ENCODE assay signal across 1 cellular context in the genomic region with DNA sequence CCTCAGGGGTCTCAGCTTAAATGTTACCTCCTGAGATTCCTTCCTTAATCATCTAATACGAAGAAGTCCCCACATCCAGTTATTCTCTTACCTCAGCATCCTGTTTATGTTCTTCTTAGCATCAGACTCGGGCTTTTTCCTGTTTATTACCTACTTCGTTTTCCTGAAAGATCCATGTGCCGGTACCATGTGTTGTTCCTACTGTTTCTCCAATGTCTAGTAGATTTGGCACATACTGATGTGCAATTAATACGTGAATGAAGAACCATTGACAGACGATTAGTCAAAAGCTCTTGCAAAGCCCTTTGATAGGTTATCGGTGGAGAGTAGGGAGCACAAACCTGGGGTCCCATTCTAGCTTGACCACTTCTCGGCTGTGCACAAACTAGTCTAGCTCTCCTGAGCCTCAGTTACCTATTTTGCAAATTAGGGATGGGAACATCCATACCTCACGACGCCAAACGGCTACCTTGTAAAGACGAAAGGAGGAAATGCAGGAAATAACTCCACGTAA.
TF ChIP-seq lines count a peak whose summit lies in the region.

No MANE protein-coding gene starts in this region.

TF ChIP-seq in K562, 482 proteins besides CTCF, POLR2A, EP300 and RAD21 (continued from another document and continues in another):
- TF ChIP-seq MYC (IDR thresholded peaks at IDR 0.05; ENCODE audit: low read depth, low read length) (no peak), MYC (CRISPR knock-in tag; IDR thresholded peaks at IDR 0.05; ENCODE audit: borderline replicate concordance, low read depth) (no peak), FOXK2 (conservative IDR thresholded peaks at IDR 0.05 in 1 of 2, IDR thresholded peaks at IDR 0.05 in 1 of 2; ENCODE audit: low read depth in 2 of 2) (peak in 1 of 2 experiments; percentile 21; a peak in 1 of 4 replicates), ARHGAP35 (IDR thresholded peaks at IDR 0.05; ENCODE audit: partially characterized antibody) (no peak), NFE2L1 (tag; IDR thresholded peaks at IDR 0.05; ENCODE audit: borderline replicate concordance, low read depth) (no peak), FOSL1 (tag; conservative IDR thresholded peaks at IDR 0.05) (peak; percentile 37; the same call in 1 of the 2 replicates), HDAC1 (IDR thresholded peaks at IDR 0.05) (0 out of 4 replicates have a peak, but pooled peaks of 1 of the 2 experiments have one; percentile 5), BRD4 (IDR thresholded peaks at IDR 0.05) (no peak), MECOM (CRISPR knock-in tag; IDR thresholded peaks at IDR 0.05) (no peak), NEUROD1 (IDR thresholded peaks at IDR 0.05; ENCODE audit: borderline replicate concordance, low read depth, low read length, partially characterized antibody) (no peak), TRIM24 (IDR thresholded peaks at IDR 0.05) (0 out of 4 replicates have a peak, but pooled peaks of 1 of the 2 experiments have one; percentile 2), ETV5 (CRISPR knock-in tag; IDR thresholded peaks at IDR 0.05; ENCODE audit: low read depth) (0 out of 2 replicates have a peak, but pooled peaks have one; percentile 4), KAT7 (CRISPR knock-in tag; IDR thresholded peaks at IDR 0.05; ENCODE audit: borderline replicate concordance) (no peak), MCM7 (IDR thresholded peaks at IDR 0.05) (no peak), ZBTB17 (CRISPR knock-in tag; IDR thresholded peaks at IDR 0.05) (no peak), PTTG1 (tag; IDR thresholded peaks at IDR 0.05; ENCODE audit: low read depth) (no peak), EGR1 (conservative IDR thresholded peaks at IDR 0.05) (no peak), RFX1 (IDR thresholded peaks at IDR 0.05) (no peak), DPF2 (IDR thresholded peaks at IDR 0.05) (0 out of 2 replicates have a peak, but pooled peaks have one; percentile 46), SRSF3 (IDR thresholded peaks at IDR 0.05; ENCODE audit: insufficient read depth, low read length) (no peak), NR4A1 (CRISPR knock-in tag; IDR thresholded peaks at IDR 0.05) (no peak), NR4A1 (tag; IDR thresholded peaks at IDR 0.05) (no peak), ZNF24 (IDR thresholded peaks at IDR 0.05) (no peak)
- TF ChIP-seq, protein P1, sequence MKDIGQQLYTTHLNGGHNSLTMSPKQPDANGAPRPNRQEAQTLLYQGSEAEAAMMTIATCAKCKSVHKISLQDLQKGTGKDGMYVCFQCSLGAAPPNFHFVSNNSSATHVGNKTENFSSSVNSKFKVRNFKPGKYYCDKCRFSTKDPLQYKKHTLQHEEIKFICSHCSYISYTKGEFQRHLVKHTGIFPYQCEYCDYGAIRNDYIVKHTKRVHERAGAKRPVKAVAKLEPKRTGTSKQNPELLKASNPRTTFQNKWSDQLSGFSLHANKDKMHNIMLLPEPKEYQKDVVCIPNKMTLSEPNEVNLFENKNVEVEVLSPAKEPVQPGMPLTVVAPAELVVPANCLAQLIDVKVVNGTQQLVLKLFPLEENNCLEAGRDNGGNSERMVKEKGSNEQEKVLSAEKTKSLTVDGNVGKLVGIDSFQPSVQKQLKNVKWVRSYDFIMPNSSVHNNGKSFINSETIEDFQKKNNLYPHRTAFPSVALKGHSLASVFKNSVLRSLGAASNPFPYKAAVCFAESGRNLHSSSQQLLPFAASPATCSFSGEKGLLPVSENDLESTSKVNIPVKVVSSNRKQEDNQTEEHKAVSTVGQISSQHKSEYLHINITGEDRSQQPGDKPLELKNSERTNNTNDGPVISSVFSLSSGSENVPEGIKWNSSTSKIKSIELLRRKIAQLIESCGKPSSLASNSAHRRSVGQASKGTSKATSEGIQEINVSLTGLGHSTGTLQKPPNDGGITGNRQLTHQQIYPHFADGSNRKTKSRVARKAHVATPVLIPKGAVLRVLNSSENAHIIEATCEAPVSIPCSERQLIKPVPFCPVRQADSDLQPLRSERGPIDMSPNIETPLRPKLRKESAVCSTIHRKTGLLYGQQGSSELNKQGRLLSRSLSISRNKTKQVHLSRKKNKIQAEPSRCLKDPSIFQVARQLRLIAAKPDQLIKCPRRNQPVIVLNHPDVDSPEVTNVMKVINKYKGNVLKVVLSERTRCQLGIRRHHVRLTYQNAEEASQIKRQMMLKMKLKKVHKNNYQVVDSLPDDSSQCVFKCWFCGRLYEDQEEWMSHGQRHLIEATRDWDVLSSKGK (CRISPR knock-in tag; IDR thresholded peaks at IDR 0.05) = no peak
- TF ChIP-seq, protein P2, sequence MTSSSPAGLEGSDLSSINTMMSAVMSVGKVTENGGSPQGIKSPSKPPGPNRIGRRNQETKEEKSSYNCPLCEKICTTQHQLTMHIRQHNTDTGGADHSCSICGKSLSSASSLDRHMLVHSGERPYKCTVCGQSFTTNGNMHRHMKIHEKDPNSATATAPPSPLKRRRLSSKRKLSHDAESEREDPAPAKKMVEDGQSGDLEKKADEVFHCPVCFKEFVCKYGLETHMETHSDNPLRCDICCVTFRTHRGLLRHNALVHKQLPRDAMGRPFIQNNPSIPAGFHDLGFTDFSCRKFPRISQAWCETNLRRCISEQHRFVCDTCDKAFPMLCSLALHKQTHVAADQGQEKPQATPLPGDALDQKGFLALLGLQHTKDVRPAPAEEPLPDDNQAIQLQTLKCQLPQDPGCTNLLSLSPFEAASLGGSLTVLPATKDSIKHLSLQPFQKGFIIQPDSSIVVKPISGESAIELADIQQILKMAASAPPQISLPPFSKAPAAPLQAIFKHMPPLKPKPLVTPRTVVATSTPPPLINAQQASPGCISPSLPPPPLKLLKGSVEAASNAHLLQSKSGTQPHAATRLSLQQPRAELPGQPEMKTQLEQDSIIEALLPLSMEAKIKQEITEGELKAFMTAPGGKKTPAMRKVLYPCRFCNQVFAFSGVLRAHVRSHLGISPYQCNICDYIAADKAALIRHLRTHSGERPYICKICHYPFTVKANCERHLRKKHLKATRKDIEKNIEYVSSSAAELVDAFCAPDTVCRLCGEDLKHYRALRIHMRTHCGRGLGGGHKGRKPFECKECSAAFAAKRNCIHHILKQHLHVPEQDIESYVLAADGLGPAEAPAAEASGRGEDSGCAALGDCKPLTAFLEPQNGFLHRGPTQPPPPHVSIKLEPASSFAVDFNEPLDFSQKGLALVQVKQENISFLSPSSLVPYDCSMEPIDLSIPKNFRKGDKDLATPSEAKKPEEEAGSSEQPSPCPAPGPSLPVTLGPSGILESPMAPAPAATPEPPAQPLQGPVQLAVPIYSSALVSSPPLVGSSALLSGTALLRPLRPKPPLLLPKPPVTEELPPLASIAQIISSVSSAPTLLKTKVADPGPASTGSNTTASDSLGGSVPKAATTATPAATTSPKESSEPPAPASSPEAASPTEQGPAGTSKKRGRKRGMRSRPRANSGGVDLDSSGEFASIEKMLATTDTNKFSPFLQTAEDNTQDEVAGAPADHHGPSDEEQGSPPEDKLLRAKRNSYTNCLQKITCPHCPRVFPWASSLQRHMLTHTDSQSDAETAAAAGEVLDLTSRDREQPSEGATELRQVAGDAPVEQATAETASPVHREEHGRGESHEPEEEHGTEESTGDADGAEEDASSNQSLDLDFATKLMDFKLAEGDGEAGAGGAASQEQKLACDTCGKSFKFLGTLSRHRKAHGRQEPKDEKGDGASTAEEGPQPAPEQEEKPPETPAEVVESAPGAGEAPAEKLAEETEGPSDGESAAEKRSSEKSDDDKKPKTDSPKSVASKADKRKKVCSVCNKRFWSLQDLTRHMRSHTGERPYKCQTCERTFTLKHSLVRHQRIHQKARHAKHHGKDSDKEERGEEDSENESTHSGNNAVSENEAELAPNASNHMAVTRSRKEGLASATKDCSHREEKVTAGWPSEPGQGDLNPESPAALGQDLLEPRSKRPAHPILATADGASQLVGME (CRISPR knock-in tag; IDR thresholded peaks at IDR 0.05) = no peak
- TF ChIP-seq, protein P3, sequence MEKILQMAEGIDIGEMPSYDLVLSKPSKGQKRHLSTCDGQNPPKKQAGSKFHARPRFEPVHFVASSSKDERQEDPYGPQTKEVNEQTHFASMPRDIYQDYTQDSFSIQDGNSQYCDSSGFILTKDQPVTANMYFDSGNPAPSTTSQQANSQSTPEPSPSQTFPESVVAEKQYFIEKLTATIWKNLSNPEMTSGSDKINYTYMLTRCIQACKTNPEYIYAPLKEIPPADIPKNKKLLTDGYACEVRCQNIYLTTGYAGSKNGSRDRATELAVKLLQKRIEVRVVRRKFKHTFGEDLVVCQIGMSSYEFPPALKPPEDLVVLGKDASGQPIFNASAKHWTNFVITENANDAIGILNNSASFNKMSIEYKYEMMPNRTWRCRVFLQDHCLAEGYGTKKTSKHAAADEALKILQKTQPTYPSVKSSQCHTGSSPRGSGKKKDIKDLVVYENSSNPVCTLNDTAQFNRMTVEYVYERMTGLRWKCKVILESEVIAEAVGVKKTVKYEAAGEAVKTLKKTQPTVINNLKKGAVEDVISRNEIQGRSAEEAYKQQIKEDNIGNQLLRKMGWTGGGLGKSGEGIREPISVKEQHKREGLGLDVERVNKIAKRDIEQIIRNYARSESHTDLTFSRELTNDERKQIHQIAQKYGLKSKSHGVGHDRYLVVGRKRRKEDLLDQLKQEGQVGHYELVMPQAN (IDR thresholded peaks at IDR 0.05; ENCODE audit: borderline replicate concordance) = peak; percentile 7; the same call in 1 of the 2 replicates
- TF ChIP-seq, protein P4, sequence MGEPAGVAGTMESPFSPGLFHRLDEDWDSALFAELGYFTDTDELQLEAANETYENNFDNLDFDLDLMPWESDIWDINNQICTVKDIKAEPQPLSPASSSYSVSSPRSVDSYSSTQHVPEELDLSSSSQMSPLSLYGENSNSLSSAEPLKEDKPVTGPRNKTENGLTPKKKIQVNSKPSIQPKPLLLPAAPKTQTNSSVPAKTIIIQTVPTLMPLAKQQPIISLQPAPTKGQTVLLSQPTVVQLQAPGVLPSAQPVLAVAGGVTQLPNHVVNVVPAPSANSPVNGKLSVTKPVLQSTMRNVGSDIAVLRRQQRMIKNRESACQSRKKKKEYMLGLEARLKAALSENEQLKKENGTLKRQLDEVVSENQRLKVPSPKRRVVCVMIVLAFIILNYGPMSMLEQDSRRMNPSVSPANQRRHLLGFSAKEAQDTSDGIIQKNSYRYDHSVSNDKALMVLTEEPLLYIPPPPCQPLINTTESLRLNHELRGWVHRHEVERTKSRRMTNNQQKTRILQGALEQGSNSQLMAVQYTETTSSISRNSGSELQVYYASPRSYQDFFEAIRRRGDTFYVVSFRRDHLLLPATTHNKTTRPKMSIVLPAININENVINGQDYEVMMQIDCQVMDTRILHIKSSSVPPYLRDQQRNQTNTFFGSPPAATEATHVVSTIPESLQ (CRISPR knock-in tag; IDR thresholded peaks at IDR 0.05) = 0 out of 2 replicates have a peak, but pooled peaks have one; percentile 17
- TF ChIP-seq, protein P5, sequence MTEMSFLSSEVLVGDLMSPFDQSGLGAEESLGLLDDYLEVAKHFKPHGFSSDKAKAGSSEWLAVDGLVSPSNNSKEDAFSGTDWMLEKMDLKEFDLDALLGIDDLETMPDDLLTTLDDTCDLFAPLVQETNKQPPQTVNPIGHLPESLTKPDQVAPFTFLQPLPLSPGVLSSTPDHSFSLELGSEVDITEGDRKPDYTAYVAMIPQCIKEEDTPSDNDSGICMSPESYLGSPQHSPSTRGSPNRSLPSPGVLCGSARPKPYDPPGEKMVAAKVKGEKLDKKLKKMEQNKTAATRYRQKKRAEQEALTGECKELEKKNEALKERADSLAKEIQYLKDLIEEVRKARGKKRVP (CRISPR knock-in tag; IDR thresholded peaks at IDR 0.05) = no peak
- TF ChIP-seq, protein P6, sequence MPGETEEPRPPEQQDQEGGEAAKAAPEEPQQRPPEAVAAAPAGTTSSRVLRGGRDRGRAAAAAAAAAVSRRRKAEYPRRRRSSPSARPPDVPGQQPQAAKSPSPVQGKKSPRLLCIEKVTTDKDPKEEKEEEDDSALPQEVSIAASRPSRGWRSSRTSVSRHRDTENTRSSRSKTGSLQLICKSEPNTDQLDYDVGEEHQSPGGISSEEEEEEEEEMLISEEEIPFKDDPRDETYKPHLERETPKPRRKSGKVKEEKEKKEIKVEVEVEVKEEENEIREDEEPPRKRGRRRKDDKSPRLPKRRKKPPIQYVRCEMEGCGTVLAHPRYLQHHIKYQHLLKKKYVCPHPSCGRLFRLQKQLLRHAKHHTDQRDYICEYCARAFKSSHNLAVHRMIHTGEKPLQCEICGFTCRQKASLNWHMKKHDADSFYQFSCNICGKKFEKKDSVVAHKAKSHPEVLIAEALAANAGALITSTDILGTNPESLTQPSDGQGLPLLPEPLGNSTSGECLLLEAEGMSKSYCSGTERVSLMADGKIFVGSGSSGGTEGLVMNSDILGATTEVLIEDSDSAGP (CRISPR knock-in tag; IDR thresholded peaks at IDR 0.05) = no peak
- TF ChIP-seq, protein P7, sequence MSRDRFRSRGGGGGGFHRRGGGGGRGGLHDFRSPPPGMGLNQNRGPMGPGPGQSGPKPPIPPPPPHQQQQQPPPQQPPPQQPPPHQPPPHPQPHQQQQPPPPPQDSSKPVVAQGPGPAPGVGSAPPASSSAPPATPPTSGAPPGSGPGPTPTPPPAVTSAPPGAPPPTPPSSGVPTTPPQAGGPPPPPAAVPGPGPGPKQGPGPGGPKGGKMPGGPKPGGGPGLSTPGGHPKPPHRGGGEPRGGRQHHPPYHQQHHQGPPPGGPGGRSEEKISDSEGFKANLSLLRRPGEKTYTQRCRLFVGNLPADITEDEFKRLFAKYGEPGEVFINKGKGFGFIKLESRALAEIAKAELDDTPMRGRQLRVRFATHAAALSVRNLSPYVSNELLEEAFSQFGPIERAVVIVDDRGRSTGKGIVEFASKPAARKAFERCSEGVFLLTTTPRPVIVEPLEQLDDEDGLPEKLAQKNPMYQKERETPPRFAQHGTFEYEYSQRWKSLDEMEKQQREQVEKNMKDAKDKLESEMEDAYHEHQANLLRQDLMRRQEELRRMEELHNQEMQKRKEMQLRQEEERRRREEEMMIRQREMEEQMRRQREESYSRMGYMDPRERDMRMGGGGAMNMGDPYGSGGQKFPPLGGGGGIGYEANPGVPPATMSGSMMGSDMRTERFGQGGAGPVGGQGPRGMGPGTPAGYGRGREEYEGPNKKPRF (IDR thresholded peaks at IDR 0.05; ENCODE audit: low read depth, low read length) = no peak
- TF ChIP-seq, protein P8, sequence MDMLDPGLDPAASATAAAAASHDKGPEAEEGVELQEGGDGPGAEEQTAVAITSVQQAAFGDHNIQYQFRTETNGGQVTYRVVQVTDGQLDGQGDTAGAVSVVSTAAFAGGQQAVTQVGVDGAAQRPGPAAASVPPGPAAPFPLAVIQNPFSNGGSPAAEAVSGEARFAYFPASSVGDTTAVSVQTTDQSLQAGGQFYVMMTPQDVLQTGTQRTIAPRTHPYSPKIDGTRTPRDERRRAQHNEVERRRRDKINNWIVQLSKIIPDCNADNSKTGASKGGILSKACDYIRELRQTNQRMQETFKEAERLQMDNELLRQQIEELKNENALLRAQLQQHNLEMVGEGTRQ (CRISPR knock-in tag; IDR thresholded peaks at IDR 0.05) = no peak
- TF ChIP-seq, protein P9, sequence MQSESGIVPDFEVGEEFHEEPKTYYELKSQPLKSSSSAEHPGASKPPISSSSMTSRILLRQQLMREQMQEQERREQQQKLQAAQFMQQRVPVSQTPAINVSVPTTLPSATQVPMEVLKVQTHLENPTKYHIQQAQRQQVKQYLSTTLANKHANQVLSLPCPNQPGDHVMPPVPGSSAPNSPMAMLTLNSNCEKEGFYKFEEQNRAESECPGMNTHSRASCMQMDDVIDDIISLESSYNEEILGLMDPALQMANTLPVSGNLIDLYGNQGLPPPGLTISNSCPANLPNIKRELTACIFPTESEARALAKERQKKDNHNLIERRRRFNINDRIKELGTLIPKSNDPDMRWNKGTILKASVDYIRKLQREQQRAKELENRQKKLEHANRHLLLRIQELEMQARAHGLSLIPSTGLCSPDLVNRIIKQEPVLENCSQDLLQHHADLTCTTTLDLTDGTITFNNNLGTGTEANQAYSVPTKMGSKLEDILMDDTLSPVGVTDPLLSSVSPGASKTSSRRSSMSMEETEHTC (IDR thresholded peaks at IDR 0.05) = no peak
